ENCODE assay signal across 13 cellular contexts in the genomic region with DNA sequence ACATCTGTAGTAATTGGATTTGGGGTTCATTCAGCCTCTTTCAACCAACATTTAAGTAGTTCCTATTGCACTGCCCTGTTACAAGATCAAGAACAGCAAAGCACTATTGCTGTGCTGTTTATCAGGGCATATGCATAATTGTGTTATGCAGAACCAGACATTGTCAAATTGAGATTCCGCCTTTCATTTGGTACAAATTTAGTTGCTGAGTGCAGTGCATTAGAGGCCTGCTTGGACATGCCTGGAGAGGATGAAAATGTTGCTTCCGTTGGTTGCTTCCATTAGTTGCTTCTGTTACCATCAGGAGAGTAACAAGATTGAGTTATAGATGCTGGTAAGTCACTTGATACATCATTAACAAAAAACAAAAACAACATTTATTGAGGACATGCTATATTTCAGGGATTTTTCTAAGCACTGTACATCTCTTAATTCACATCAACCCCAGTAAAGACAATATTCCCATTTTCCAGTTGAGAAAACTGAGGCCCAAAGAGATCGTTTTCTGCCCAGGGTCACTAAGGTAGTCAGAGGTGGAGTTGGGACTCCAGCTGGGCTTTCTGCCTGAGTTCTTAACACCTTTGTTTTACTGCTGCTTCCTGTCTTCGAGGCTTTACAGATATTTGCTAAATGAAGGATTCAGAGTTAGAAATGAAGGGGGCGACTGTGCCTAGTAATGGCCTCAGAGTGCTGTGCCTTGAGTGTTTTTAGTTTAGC.
DNase-seq lines count a peak whose midpoint lies in the region; ATAC-seq and TF ChIP-seq lines count a peak whose summit lies in the region.
"Had no signal": no experiment of that assay in that cellular context is flagged by ENCODE, and none has a peak within 500 bp of the region (broad histone marks: within the 10 kb centered on the region; RNA-seq: fewer than 3 reads in every experiment).

No MANE protein-coding gene starts in this region.

- peaks cover 0 to 6% (median 4%) of the 10 kb centered on the region in 3 experiments for H3K36me3 ChIP-seq in naive thymus-derived CD4-positive, alpha-beta T cell (ENCODE audit: control insufficient read depth in 2 of 3, insufficient read depth in 3 of 3, low read length in 3 of 3)
- H3K36me3 ChIP-seq in left lung: no peaks in the 10 kb centered on the region

- H3K9me3 ChIP-seq in naive thymus-derived CD4-positive, alpha-beta T cell (ENCODE audit: control insufficient read depth in 2 of 3, low read length in 3 of 3): no peaks in the 10 kb centered on the region
- no peaks in the 10 kb centered on the region for H3K9me3 ChIP-seq in left lung
- H3K9me3 ChIP-seq: ascending aorta, upper lobe of left lung had no signal

- H3K27ac ChIP-seq in naive thymus-derived CD4-positive, alpha-beta T cell (ENCODE audit: low read depth, low read length): peak overlapping the region; percentile 64
- no peak overlapping the region for H3K27ac ChIP-seq in left lung
- H3K27ac ChIP-seq: ascending aorta had no signal

- peaks cover 33% of the 10 kb centered on the region for H3K36me3 Mint-ChIP-seq in activated CD4-positive, alpha-beta T cell treated with anti-CD3 and anti-CD28 coated beads, Interleukin-2, amount 10 ng/mL, durations not matched to agents 24 days and 14 days (ENCODE audit: low read depth)
- peaks cover 8% of the 10 kb centered on the region for H3K36me3 Mint-ChIP-seq in IgD-negative memory B cell
- peaks cover 18% of the 10 kb centered on the region for H3K36me3 Mint-ChIP-seq in activated T-helper 1 cell treated with anti-CD3 and anti-CD28 coated beads, Interleukin-12 subunit alpha, Interleukin-12 subunit beta, Interleukin-2, Interleukin-4 antibody, amounts not matched to agents 30 ng/mL and 10 ng/mL and 1 ng/mL, durations not matched to agents 14 hours and 24 hours and 36 hours (ENCODE audit: low read depth)
- peaks cover 0 to 31% (median 12%) of the 10 kb centered on the region in 5 donors for H3K36me3 Mint-ChIP-seq in naive thymus-derived CD4-positive, alpha-beta T cell

- intact Hi-C loops in activated CD4-positive, alpha-beta T cell treated with anti-CD3 and anti-CD28 coated beads, Interleukin-2, amount 10 ng/mL, durations not matched to agents 24 days and 14 days (cut with micrococcal nuclease): loop anchor here (5.0 kb wide), 1 partner anchor 36 kb away; no protein-coding TSS in a partner anchor
- intact Hi-C loops in activated T-helper 1 cell treated with anti-CD3 and anti-CD28 coated beads, Interleukin-12 subunit alpha, Interleukin-12 subunit beta, Interleukin-2, Interleukin-4 antibody, amounts not matched to agents 30 ng/mL and 10 ng/mL and 1 ng/mL, durations not matched to agents 14 hours and 24 hours and 36 hours (cut with micrococcal nuclease): loop anchor here (5.0 kb wide), 1 partner anchor 36 kb away; no protein-coding TSS in a partner anchor
- intact Hi-C loops in naive thymus-derived CD4-positive, alpha-beta T cell (cut with micrococcal nuclease): loop anchor here (5.0 kb wide), 1 partner anchor 36 kb away; no protein-coding TSS in a partner anchor
- intact Hi-C loops in left lung (cut with DNase I): no loop called here

- no peak for DNase-seq in activated CD4-positive, alpha-beta T cell treated with anti-CD3 and anti-CD28 coated beads, Interleukin-2, amount 10 ng/mL, durations not matched to agents 24 days and 14 days
- DNase-seq in activated CD4-positive, alpha-beta T cell treated with anti-CD3 and anti-CD28 coated beads, Interleukin-2, amount 50 U/mL, for 1 hour: no peak
- no peak for DNase-seq in activated T-helper 1 cell treated with anti-CD3 and anti-CD28 coated beads, Interleukin-12 subunit alpha, Interleukin-12 subunit beta, Interleukin-2, Interleukin-4 antibody, amounts not matched to agents 30 ng/mL and 10 ng/mL and 1 ng/mL, durations not matched to agents 14 hours and 24 hours and 36 hours (ENCODE audit: low spot score)
- DNase-seq in naive thymus-derived CD4-positive, alpha-beta T cell: no peak
- DNase-seq in SW 1271 (lab: John Stamatoyannopoulos, UW): no peak
- DNase-seq in left lung: no peak
- DNase-seq in H4 (ENCODE audit: low spot score): no peak
- DNase-seq: ACHN; stimulated activated CD4-positive, alpha-beta T cell treated with anti-CD3 and anti-CD28 coated beads, Interleukin-15, amount 100 ng/mL, for 24 hours; upper lobe of left lung had no signal

- H3K27ac Mint-ChIP-seq in activated CD4-positive, alpha-beta T cell treated with anti-CD3 and anti-CD28 coated beads, Interleukin-2, amount 10 ng/mL, durations not matched to agents 24 days and 14 days: peak overlapping the region; percentile 67
- H3K27ac Mint-ChIP-seq in IgD-negative memory B cell: peak overlapping the region; percentile 64 to 85 (median 84)
- H3K27ac Mint-ChIP-seq in activated T-helper 1 cell treated with anti-CD3 and anti-CD28 coated beads, Interleukin-12 subunit alpha, Interleukin-12 subunit beta, Interleukin-2, Interleukin-4 antibody, amounts not matched to agents 30 ng/mL and 10 ng/mL and 1 ng/mL, durations not matched to agents 14 hours and 24 hours and 36 hours: peak overlapping the region; percentile 62
- peak overlapping the region; percentile 68 to 98 (median 93) for H3K27ac Mint-ChIP-seq in naive thymus-derived CD4-positive, alpha-beta T cell

- no peaks in the 10 kb centered on the region for H3K9me3 Mint-ChIP-seq in activated CD4-positive, alpha-beta T cell treated with anti-CD3 and anti-CD28 coated beads, Interleukin-2, amount 10 ng/mL, durations not matched to agents 24 days and 14 days
- no peaks in the 10 kb centered on the region for H3K9me3 Mint-ChIP-seq in IgD-negative memory B cell
- H3K9me3 Mint-ChIP-seq in activated T-helper 1 cell treated with anti-CD3 and anti-CD28 coated beads, Interleukin-12 subunit alpha, Interleukin-12 subunit beta, Interleukin-2, Interleukin-4 antibody, amounts not matched to agents 30 ng/mL and 10 ng/mL and 1 ng/mL, durations not matched to agents 14 hours and 24 hours and 36 hours: no peaks in the 10 kb centered on the region
- H3K9me3 Mint-ChIP-seq in naive thymus-derived CD4-positive, alpha-beta T cell: no peaks in the 10 kb centered on the region

- TF ChIP-seq CTCF in left lung (IDR thresholded peaks at IDR 0.05): no peak

- H3K27me3 Mint-ChIP-seq in activated CD4-positive, alpha-beta T cell treated with anti-CD3 and anti-CD28 coated beads, Interleukin-2, amount 10 ng/mL, durations not matched to agents 24 days and 14 days: no peaks in the 10 kb centered on the region
- no peaks in the 10 kb centered on the region for H3K27me3 Mint-ChIP-seq in IgD-negative memory B cell
- H3K27me3 Mint-ChIP-seq in activated T-helper 1 cell treated with anti-CD3 and anti-CD28 coated beads, Interleukin-12 subunit alpha, Interleukin-12 subunit beta, Interleukin-2, Interleukin-4 antibody, amounts not matched to agents 30 ng/mL and 10 ng/mL and 1 ng/mL, durations not matched to agents 14 hours and 24 hours and 36 hours (ENCODE audit: insufficient read depth): no peaks in the 10 kb centered on the region
- H3K27me3 Mint-ChIP-seq in naive thymus-derived CD4-positive, alpha-beta T cell: no peaks in the 10 kb centered on the region
- H3K27me3 Mint-ChIP-seq: progenitor cell of endocrine pancreas had no signal

- no peak overlapping the region for H3K4me3 Mint-ChIP-seq in activated CD4-positive, alpha-beta T cell treated with anti-CD3 and anti-CD28 coated beads, Interleukin-2, amount 10 ng/mL, durations not matched to agents 24 days and 14 days
- no peak overlapping the region for H3K4me3 Mint-ChIP-seq in IgD-negative memory B cell
- no peak overlapping the region for H3K4me3 Mint-ChIP-seq in activated T-helper 1 cell treated with anti-CD3 and anti-CD28 coated beads, Interleukin-12 subunit alpha, Interleukin-12 subunit beta, Interleukin-2, Interleukin-4 antibody, amounts not matched to agents 30 ng/mL and 10 ng/mL and 1 ng/mL, durations not matched to agents 14 hours and 24 hours and 36 hours
- H3K4me3 Mint-ChIP-seq in naive thymus-derived CD4-positive, alpha-beta T cell: peak overlapping the region in 8 of 10 donors; percentile 28 to 78 (median 37)

- H3K4me3 ChIP-seq in naive thymus-derived CD4-positive, alpha-beta T cell (ENCODE audit: low read length): no peak overlapping the region
- no peak overlapping the region for H3K4me3 ChIP-seq in left lung
- H3K4me3 ChIP-seq: ascending aorta, upper lobe of left lung had no signal

- CTCF ChIA-PET in naive thymus-derived CD4-positive, alpha-beta T cell (lab: Charles Lee): interaction anchor here (0.5 to 2.6 kb wide), 5 partner anchors 18 to 199 kb away, joined by 4 to 9 read pairs (median 4); no protein-coding TSS in a partner anchor

- H3K4me1 Mint-ChIP-seq in activated CD4-positive, alpha-beta T cell treated with anti-CD3 and anti-CD28 coated beads, Interleukin-2, amount 10 ng/mL, durations not matched to agents 24 days and 14 days: peaks cover 67% of the 10 kb centered on the region
- H3K4me1 Mint-ChIP-seq in IgD-negative memory B cell: peaks cover 50 to 63% (median 59%) of the 10 kb centered on the region in 3 donors
- H3K4me1 Mint-ChIP-seq in activated T-helper 1 cell treated with anti-CD3 and anti-CD28 coated beads, Interleukin-12 subunit alpha, Interleukin-12 subunit beta, Interleukin-2, Interleukin-4 antibody, amounts not matched to agents 30 ng/mL and 10 ng/mL and 1 ng/mL, durations not matched to agents 14 hours and 24 hours and 36 hours (ENCODE audit: low read depth): peaks cover 85% of the 10 kb centered on the region
- H3K4me1 Mint-ChIP-seq in naive thymus-derived CD4-positive, alpha-beta T cell: peaks cover 68 to 98% (median 87%) of the 10 kb centered on the region in 7 donors

- H3K27me3 ChIP-seq in naive thymus-derived CD4-positive, alpha-beta T cell (ENCODE audit: control insufficient read depth in 2 of 2, insufficient read depth in 2 of 2, low read length in 2 of 2): no peaks in the 10 kb centered on the region
- H3K27me3 ChIP-seq in left lung: no peaks in the 10 kb centered on the region
- H3K27me3 ChIP-seq: ascending aorta, upper lobe of left lung had no signal

- POLR2A ChIA-PET in naive thymus-derived CD4-positive, alpha-beta T cell (lab: Charles Lee): interaction anchor here (1.0 to 6.8 kb wide), 7 partner anchors 13 to 134 kb away, joined by 3 to 52 read pairs (median 3); no protein-coding TSS in a partner anchor

- ATAC-seq in naive thymus-derived CD4-positive, alpha-beta T cell: no peak
- no peak for ATAC-seq in left lung

- peaks cover 54 to 83% of the 10 kb centered on the region in 2 donors for H3K4me1 ChIP-seq in naive thymus-derived CD4-positive, alpha-beta T cell (ENCODE audit: control insufficient read depth in 2 of 2, insufficient read depth in 2 of 2, low read length in 2 of 2)
- peaks cover 0 to 38% of the 10 kb centered on the region in 2 donors for H3K4me1 ChIP-seq in left lung

Comparison
In these comparisons a context has a peak if more than half of its experiments do, and no peak if none do; other contexts are left out.
1. H3K4me3 Mint-ChIP-seq: peak in naive thymus-derived CD4-positive, alpha-beta T cell (8 of 10); none in activated CD4-positive, alpha-beta T cell treated with anti-CD3 and anti-CD28 coated beads, Interleukin-2, amount 10 ng/mL, durations not matched to agents 24 days and 14 days (single experiment), IgD-negative memory B cell (0 of 4) and activated T-helper 1 cell treated with anti-CD3 and anti-CD28 coated beads, Interleukin-12 subunit alpha, Interleukin-12 subunit beta, Interleukin-2, Interleukin-4 antibody, amounts not matched to agents 30 ng/mL and 10 ng/mL and 1 ng/mL, durations not matched to agents 14 hours and 24 hours and 36 hours (single experiment).
2. intact Hi-C loops: an anchor here in activated CD4-positive, alpha-beta T cell treated with anti-CD3 and anti-CD28 coated beads, Interleukin-2, amount 10 ng/mL, durations not matched to agents 24 days and 14 days (5.0 kb wide), activated T-helper 1 cell treated with anti-CD3 and anti-CD28 coated beads, Interleukin-12 subunit alpha, Interleukin-12 subunit beta, Interleukin-2, Interleukin-4 antibody, amounts not matched to agents 30 ng/mL and 10 ng/mL and 1 ng/mL, durations not matched to agents 14 hours and 24 hours and 36 hours (5.0 kb wide) and naive thymus-derived CD4-positive, alpha-beta T cell (5.0 kb wide); none called in left lung.
3. Peak in every context shown above with its lines, with median percentiles within 50 percentile points of each other: H3K27ac Mint-ChIP-seq.